15 cellular contexts compared by ENCODE assay signal in the genomic region with DNA sequence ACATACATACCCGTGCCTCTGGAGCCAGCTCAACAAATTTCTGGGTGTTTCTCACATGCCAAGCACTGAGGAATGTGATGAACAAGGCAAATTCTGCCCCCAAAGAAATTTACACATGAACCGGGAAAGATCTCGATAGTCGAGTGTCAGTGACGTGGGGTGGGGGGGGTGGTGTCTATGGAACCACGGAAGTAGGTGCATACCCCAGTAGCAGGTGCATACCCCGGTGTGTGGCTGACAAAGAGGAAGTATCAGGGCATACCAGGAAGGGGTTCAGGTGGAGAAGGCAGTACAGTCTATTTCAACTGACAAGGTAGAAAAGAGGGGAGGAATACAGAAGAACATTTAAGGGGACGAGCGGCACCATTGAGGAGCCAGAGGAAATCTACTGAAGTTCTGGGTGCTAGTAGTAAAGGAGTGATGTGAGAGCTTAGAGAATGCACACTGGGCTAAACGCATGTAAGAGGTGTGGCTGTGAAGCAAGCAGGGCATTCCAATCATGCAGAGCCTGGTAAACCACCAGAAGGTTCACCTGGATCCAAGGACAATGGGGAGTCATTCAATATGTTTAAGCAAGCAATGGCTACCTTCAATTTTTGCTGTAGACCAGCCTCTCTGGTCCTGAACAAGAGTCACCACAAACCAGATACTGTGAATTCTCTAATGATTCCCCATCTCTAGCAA. TPM values are rescaled to one million over a fixed set of nuclear protein-coding genes. Genes with fewer than 3 reads are reported as not detected.
DNase-seq lines count a peak whose midpoint lies in the region; ATAC-seq and TF ChIP-seq lines count a peak whose summit lies in the region.
"Had no signal": no experiment of that assay in that cellular context is flagged by ENCODE, and none has a peak within 500 bp of the region (broad histone marks: within the 10 kb centered on the region; RNA-seq: fewer than 3 reads in every experiment).

No MANE protein-coding gene starts in this region.

- H3K4me1 Mint-ChIP-seq in stimulated activated naive CD8-positive, alpha-beta T cell treated with anti-CD3 and anti-CD28 coated beads, Interleukin-15, amount 100 ng/mL, for 72 hours, result peaks cover 86% of the 10 kb centered on the region
- peaks cover 81% of the 10 kb centered on the region for H3K4me1 Mint-ChIP-seq in dendritic cell treated with granulocyte-macrophage colony-stimulating factor and Interleukin-4, amounts not matched to agents 40 ng/mL and 50 ng/mL, for 4 days (ENCODE audit: low read depth)
- peaks cover 78% of the 10 kb centered on the region for H3K4me1 Mint-ChIP-seq in nephron

- DNase-seq in stimulated activated naive CD8-positive, alpha-beta T cell treated with anti-CD3 and anti-CD28 coated beads, Interleukin-15, amount 100 ng/mL, for 72 hours, result no peak
- no peak for DNase-seq in stimulated activated naive CD8-positive, alpha-beta T cell treated with anti-CD3 and anti-CD28 coated beads, Interleukin-15, Interleukin-2, amounts not matched to agents 100 U/mL and 50 U/mL, for 24 hours
- no peak for DNase-seq in vagina (ENCODE audit: extremely low spot score in 2 of 2)
- DNase-seq in GM10266 (ENCODE audit: extremely low spot score), result no peak
- no peak for DNase-seq in amniotic stem cell (lab: John Stamatoyannopoulos, UW)
- DNase-seq: activated CD8-positive, alpha-beta memory T cell treated with anti-CD3 and anti-CD28 coated beads, Interleukin-2, amount 50 U/mL, for 4 hours; erythroblast; heart right ventricle; MG63; NCI-H2029 treated with DMSO at 0.1 percent for 48 hours; NCI-H748 treated with DMSO at 0.1 percent for 48 hours had no signal

- no peaks in the 10 kb centered on the region for H3K9me3 ChIP-seq in vagina
- H3K9me3 ChIP-seq: heart right ventricle, MG63, tibial nerve had no signal

- H3K27ac Mint-ChIP-seq in stimulated activated naive CD8-positive, alpha-beta T cell treated with anti-CD3 and anti-CD28 coated beads, Interleukin-15, amount 100 ng/mL, for 72 hours, result peak overlapping the region in 1 of 2 donors; percentile 44
- peak overlapping the region; percentile 7 for H3K27ac Mint-ChIP-seq in dendritic cell treated with granulocyte-macrophage colony-stimulating factor and Interleukin-4, amounts not matched to agents 40 ng/mL and 50 ng/mL, for 4 days
- peak overlapping the region in 2 of 3 experiments; percentile 31 to 66 for H3K27ac Mint-ChIP-seq in nephron

- TF ChIP-seq CTCF in nephron (IDR thresholded peaks at IDR 0.05; ENCODE audit: unreplicated experiment in 3 of 3) (no peak), vagina (IDR thresholded peaks at IDR 0.05) (no peak), GM10266 (IDR thresholded peaks at IDR 0.05; ENCODE audit: control insufficient read depth, insufficient read depth, low read depth, missing control alignments) (no peak)

- no peak overlapping the region for H3K4me3 ChIP-seq in vagina
- H3K4me3 ChIP-seq: heart right ventricle, MG63, tibial nerve had no signal

- peak overlapping the region; percentile 28 to 67 for H3K4me3 Mint-ChIP-seq in stimulated activated naive CD8-positive, alpha-beta T cell treated with anti-CD3 and anti-CD28 coated beads, Interleukin-15, amount 100 ng/mL, for 72 hours
- no peak overlapping the region for H3K4me3 Mint-ChIP-seq in dendritic cell treated with granulocyte-macrophage colony-stimulating factor and Interleukin-4, amounts not matched to agents 40 ng/mL and 50 ng/mL, for 4 days
- H3K4me3 Mint-ChIP-seq in nephron, result peak overlapping the region in 1 of 3 experiments; percentile 9

- no peak for TF ChIP-seq POLR2A in vagina (IDR thresholded peaks at IDR 0.05)

- H3K36me3 ChIP-seq in vagina, result no peaks in the 10 kb centered on the region
- H3K36me3 ChIP-seq: heart right ventricle, tibial nerve had no signal

- H3K9me3 Mint-ChIP-seq in stimulated activated naive CD8-positive, alpha-beta T cell treated with anti-CD3 and anti-CD28 coated beads, Interleukin-15, amount 100 ng/mL, for 72 hours, result no peaks in the 10 kb centered on the region
- H3K9me3 Mint-ChIP-seq in dendritic cell treated with granulocyte-macrophage colony-stimulating factor and Interleukin-4, amounts not matched to agents 40 ng/mL and 50 ng/mL, for 4 days, result no peaks in the 10 kb centered on the region
- no peaks in the 10 kb centered on the region for H3K9me3 Mint-ChIP-seq in nephron

- H3K4me1 ChIP-seq in vagina, result peaks cover 87% of the 10 kb centered on the region

- H3K27me3 Mint-ChIP-seq in stimulated activated naive CD8-positive, alpha-beta T cell treated with anti-CD3 and anti-CD28 coated beads, Interleukin-15, amount 100 ng/mL, for 72 hours, result no peaks in the 10 kb centered on the region
- no peaks in the 10 kb centered on the region for H3K27me3 Mint-ChIP-seq in dendritic cell treated with granulocyte-macrophage colony-stimulating factor and Interleukin-4, amounts not matched to agents 40 ng/mL and 50 ng/mL, for 4 days
- H3K27me3 Mint-ChIP-seq in nephron (ENCODE audit: low read depth), result no peaks in the 10 kb centered on the region

- H3K36me3 Mint-ChIP-seq in dendritic cell treated with granulocyte-macrophage colony-stimulating factor and Interleukin-4, amounts not matched to agents 40 ng/mL and 50 ng/mL, for 4 days (ENCODE audit: low read depth), result peaks cover 48% of the 10 kb centered on the region
- H3K36me3 Mint-ChIP-seq in nephron (ENCODE audit: low read depth), result peaks cover 3% of the 10 kb centered on the region

- intact Hi-C loops in dendritic cell treated with granulocyte-macrophage colony-stimulating factor and Interleukin-4, amounts not matched to agents 40 ng/mL and 50 ng/mL, for 4 days (cut with micrococcal nuclease), result no loop called here
- intact Hi-C loops in vagina (cut with DNase I), result no loop called here

- no peaks in the 10 kb centered on the region for H3K27me3 ChIP-seq in vagina
- H3K27me3 ChIP-seq: heart right ventricle, MG63, tibial nerve had no signal

- peak overlapping the region; percentile 25 for H3K27ac ChIP-seq in vagina
- H3K27ac ChIP-seq: heart right ventricle, tibial nerve had no signal

- no peak for ATAC-seq in stimulated activated naive CD8-positive, alpha-beta T cell treated with anti-CD3 and anti-CD28 coated beads, Interleukin-15, amount 100 ng/mL, for 72 hours
- ATAC-seq in stimulated activated naive CD8-positive, alpha-beta T cell treated with anti-CD3 and anti-CD28 coated beads, Interleukin-15, Interleukin-2, amounts not matched to agents 100 U/mL and 50 U/mL, for 24 hours, result no peak
- ATAC-seq in GM21367 (IDR thresholded peaks at IDR 0.05; ENCODE audit: unreplicated experiment), result no peak
- ATAC-seq: heart right ventricle had no signal

RNA-seq across cellular contexts. Expression of a gene that starts 6.2 kb away (rescaled TPM):
- total RNA-seq in vagina, result 47.4 TPM
